8 cellular contexts compared by ENCODE assay signal in the genomic region with DNA sequence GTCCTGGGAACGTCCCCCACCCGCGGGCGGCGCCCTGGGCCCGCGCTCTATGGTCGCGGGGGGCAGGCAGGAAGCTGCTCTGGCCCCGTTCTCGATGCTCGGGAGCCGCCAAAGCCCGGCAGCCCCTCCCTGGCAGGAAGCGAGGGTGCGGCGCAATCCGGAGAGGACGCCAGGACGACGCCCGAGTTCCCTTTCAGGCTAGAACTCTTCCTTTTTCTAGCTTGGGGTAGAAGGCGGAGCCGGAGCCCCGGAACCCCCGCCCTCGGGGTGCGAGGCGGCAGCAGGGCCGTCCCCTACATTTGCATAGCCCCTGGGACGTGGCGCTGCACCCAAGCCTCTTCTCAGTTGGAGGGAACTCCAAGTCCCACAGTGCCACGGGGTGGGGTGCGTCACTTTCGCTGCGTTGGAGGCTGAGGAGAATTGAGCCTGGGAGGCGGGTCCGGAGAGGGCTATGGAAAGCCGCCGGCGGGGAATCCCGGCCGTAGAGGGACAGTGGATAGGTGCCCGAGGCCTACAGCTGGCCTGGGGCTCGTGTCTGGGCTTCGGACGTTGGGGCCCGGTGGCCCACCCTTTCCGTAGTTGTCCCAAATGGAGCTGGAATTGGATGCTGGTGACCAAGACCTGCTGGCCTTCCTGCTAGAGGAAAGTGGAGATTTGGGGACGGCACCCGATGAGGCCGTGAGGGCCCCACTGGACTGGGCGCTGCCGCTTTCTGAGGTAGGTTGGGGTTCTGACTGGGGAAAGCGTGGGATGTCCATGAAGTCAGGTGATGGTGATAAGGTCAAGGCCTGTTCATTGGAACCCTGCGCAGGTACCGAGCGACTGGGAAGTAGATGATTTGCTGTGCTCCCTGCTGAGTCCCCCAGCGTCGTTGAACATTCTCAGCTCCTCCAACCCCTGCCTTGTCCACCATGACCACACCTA. TPM values are rescaled to one million over a fixed set of nuclear protein-coding genes. Genes with fewer than 3 reads are reported as not detected.
A peak's percentile ranks its signal among the peaks of the same experiment; 100 is the strongest.
DNase-seq lines count a peak whose midpoint lies in the region; ATAC-seq and TF ChIP-seq lines count a peak whose summit lies in the region.

A gene with protein sequence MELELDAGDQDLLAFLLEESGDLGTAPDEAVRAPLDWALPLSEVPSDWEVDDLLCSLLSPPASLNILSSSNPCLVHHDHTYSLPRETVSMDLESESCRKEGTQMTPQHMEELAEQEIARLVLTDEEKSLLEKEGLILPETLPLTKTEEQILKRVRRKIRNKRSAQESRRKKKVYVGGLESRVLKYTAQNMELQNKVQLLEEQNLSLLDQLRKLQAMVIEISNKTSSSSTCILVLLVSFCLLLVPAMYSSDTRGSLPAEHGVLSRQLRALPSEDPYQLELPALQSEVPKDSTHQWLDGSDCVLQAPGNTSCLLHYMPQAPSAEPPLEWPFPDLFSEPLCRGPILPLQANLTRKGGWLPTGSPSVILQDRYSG (plus strand): TSS at position 482 of the 924 bp plus-strand sequence. CDS start 107 bp downstream, at position 589.
A gene with protein sequence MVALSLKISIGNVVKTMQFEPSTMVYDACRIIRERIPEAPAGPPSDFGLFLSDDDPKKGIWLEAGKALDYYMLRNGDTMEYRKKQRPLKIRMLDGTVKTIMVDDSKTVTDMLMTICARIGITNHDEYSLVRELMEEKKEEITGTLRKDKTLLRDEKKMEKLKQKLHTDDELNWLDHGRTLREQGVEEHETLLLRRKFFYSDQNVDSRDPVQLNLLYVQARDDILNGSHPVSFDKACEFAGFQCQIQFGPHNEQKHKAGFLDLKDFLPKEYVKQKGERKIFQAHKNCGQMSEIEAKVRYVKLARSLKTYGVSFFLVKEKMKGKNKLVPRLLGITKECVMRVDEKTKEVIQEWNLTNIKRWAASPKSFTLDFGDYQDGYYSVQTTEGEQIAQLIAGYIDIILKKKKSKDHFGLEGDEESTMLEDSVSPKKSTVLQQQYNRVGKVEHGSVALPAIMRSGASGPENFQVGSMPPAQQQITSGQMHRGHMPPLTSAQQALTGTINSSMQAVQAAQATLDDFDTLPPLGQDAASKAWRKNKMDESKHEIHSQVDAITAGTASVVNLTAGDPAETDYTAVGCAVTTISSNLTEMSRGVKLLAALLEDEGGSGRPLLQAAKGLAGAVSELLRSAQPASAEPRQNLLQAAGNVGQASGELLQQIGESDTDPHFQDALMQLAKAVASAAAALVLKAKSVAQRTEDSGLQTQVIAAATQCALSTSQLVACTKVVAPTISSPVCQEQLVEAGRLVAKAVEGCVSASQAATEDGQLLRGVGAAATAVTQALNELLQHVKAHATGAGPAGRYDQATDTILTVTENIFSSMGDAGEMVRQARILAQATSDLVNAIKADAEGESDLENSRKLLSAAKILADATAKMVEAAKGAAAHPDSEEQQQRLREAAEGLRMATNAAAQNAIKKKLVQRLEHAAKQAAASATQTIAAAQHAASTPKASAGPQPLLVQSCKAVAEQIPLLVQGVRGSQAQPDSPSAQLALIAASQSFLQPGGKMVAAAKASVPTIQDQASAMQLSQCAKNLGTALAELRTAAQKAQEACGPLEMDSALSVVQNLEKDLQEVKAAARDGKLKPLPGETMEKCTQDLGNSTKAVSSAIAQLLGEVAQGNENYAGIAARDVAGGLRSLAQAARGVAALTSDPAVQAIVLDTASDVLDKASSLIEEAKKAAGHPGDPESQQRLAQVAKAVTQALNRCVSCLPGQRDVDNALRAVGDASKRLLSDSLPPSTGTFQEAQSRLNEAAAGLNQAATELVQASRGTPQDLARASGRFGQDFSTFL (N-terminal part only) (minus strand): TSS at position 11 of the 924 bp plus-strand sequence. CDS start 6,501 bp downstream, outside the sequence.

- peak within 1 kb of the TSS; percentile 97 for H3K27ac ChIP-seq in colonic mucosa

- intact Hi-C loops in activated CD4-positive, alpha-beta T cell treated with anti-CD3 and anti-CD28 coated beads, Interleukin-2, amount 10 ng/mL, durations not matched to agents 24 days and 14 days (cut with micrococcal nuclease), result loop anchor here (1.0 to 5.0 kb wide), 7 partner anchors 16 to 620 kb away; a partner anchor contains a TSS
- intact Hi-C loops in colonic mucosa (cut with DNase I) (loop anchor here (5.0 kb wide), 1 partner anchor 70 kb away; no protein-coding TSS in a partner anchor), left colon (cut with DNase I, micrococcal nuclease) (loop anchor here in 1 of 2 donors (10.0 kb wide), 1 partner anchor 78 kb away; a partner anchor contains a TSS)

- H3K9me3 ChIP-seq in colonic mucosa, result no peaks in the 10 kb centered on the region

- peak within 1 kb of the TSS; percentile 82 for H3K4me3 ChIP-seq in colonic mucosa

- H3K4me1 ChIP-seq in colonic mucosa, result peaks cover 19% of the 10 kb centered on the region

- no peaks in the 10 kb centered on the region for H3K27me3 Mint-ChIP-seq in activated CD4-positive, alpha-beta T cell treated with anti-CD3 and anti-CD28 coated beads, Interleukin-2, amount 10 ng/mL, durations not matched to agents 24 days and 14 days

- H3K36me3 Mint-ChIP-seq in activated CD4-positive, alpha-beta T cell treated with anti-CD3 and anti-CD28 coated beads, Interleukin-2, amount 10 ng/mL, durations not matched to agents 24 days and 14 days (ENCODE audit: low read depth), result peaks cover 18% of the 10 kb centered on the region

- peak within 1 kb of the TSS; percentile 95 to 96 for H3K9ac ChIP-seq in colonic mucosa (ENCODE audit: low read depth in 2 of 2, low read length in 2 of 2)

- H3K36me3 ChIP-seq in colonic mucosa, result peaks cover 17% of the 10 kb centered on the region

- H3K4me1 Mint-ChIP-seq in activated CD4-positive, alpha-beta T cell treated with anti-CD3 and anti-CD28 coated beads, Interleukin-2, amount 10 ng/mL, durations not matched to agents 24 days and 14 days, result peaks cover 22% of the 10 kb centered on the region

- no peak within 1 kb of the TSS for H3K4me3 Mint-ChIP-seq in activated CD4-positive, alpha-beta T cell treated with anti-CD3 and anti-CD28 coated beads, Interleukin-2, amount 10 ng/mL, durations not matched to agents 24 days and 14 days

- peak within 1 kb of the TSS; percentile 92 for H3K27ac Mint-ChIP-seq in activated CD4-positive, alpha-beta T cell treated with anti-CD3 and anti-CD28 coated beads, Interleukin-2, amount 10 ng/mL, durations not matched to agents 24 days and 14 days

- no peak for TF ChIP-seq CTCF in colonic mucosa (IDR thresholded peaks at IDR 0.05)

- no peaks in the 10 kb centered on the region for H3K27me3 ChIP-seq in colonic mucosa

- ATAC-seq in GM19328 (IDR thresholded peaks at IDR 0.05; ENCODE audit: unreplicated experiment) (peak; percentile 80), HG03520 (IDR thresholded peaks at IDR 0.05; ENCODE audit: unreplicated experiment) (peak; percentile 68), left colon (peak; percentile 78)

- no peaks in the 10 kb centered on the region for H3K9me3 Mint-ChIP-seq in activated CD4-positive, alpha-beta T cell treated with anti-CD3 and anti-CD28 coated beads, Interleukin-2, amount 10 ng/mL, durations not matched to agents 24 days and 14 days

- peak; percentile 70 to 100 (median 97) for DNase-seq in C1 segment of cervical spinal cord (lab: John Stamatoyannopoulos, UW)
- peak; percentile 95 for DNase-seq in NCI-H526 treated with DMSO at 0.1 percent for 48 hours (lab: John Stamatoyannopoulos, UW)
- peak; percentile 99 for DNase-seq in activated CD4-positive, alpha-beta T cell treated with anti-CD3 and anti-CD28 coated beads, Interleukin-2, amount 10 ng/mL, durations not matched to agents 24 days and 14 days
- DNase-seq in colonic mucosa, result peak; percentile 99
- peak; percentile 97 to 99 for DNase-seq in left colon
- DNase-seq in stimulated activated CD4-positive, alpha-beta T cell treated with anti-CD3 and anti-CD28 coated beads, Interleukin-2, amount 100 ng/mL, for 24 hours, result peak; percentile 96

RNA-seq across cellular contexts. Expression of the first gene that starts in this region (rescaled TPM):
- 27.0 and 27.6 TPM in 2 replicates for total RNA-seq in activated CD4-positive, alpha-beta T cell treated with anti-CD3 and anti-CD28 coated beads, Interleukin-2, amount 10 ng/mL, durations not matched to agents 24 days and 14 days
- total RNA-seq in colonic mucosa (10 to 100 TPM; 47.9 to 50.8 TPM), left colon (10 to 100 TPM; 40.2 to 40.6 TPM)

RNA-seq across cellular contexts. Expression of the second gene that starts in this region (rescaled TPM):
- 220 and 243 TPM in 2 replicates for total RNA-seq in activated CD4-positive, alpha-beta T cell treated with anti-CD3 and anti-CD28 coated beads, Interleukin-2, amount 10 ng/mL, durations not matched to agents 24 days and 14 days
- 100 to 1,000 TPM; 177 to 196 TPM for total RNA-seq in colonic mucosa
- 100 to 1,000 TPM; 142 to 172 TPM for total RNA-seq in left colon

Comparison
In these comparisons a context has a peak if more than half of its experiments do, and no peak if none do; other contexts are left out.
1. Peak in every context shown above with its lines: DNase-seq, ATAC-seq, H3K4me3 ChIP-seq and H3K27ac ChIP-seq.